23 cellular contexts compared by ENCODE assay signal in the genomic region with DNA sequence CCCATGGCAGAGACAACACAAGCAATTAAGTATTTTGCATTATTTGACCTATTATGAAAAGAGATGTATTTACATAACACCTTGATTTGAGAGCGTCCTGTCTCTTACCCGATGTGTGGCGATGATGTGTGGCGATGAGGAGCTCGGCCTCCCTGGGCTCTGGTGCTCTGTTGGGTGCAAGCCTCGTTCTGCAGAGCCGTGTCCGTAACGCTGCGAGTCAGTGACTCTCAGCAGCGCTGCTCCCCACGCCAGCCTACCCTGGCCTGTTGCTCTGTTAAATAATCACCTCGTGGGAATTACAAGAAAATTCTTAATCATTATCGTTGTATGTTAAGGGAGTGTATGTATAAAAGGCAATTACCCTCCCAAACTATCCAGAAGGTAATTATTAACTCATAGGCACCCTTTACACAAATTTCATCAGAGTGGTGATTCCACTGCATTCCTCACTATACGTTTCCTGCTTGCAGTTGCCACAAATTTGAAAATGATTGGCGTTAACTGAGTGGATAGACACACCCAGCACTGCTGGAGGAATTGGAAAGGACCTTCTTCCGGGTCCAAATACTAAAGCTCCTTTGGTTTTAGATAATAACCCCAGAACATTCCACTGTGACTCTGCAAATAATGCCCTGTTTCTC. TPM values are rescaled to one million over a fixed set of nuclear protein-coding genes. Genes with fewer than 3 reads are reported as not detected.
DNase-seq lines count a peak whose midpoint lies in the region; ATAC-seq and TF ChIP-seq lines count a peak whose summit lies in the region.
"Had no signal": no experiment of that assay in that cellular context is flagged by ENCODE, and none has a peak within 500 bp of the region (broad histone marks: within the 10 kb centered on the region; RNA-seq: fewer than 3 reads in every experiment).

No MANE protein-coding gene starts in this region.

- no peak overlapping the region for H3K4me3 ChIP-seq in lower lobe of right lung
- peak overlapping the region in 1 of 4 donors; percentile 10 for H3K4me3 ChIP-seq in upper lobe of left lung
- H3K4me3 ChIP-seq in tibial artery, result no peak overlapping the region
- H3K4me3 ChIP-seq: BLaER1 treated with 17β-estradiol and CSF1 and Interleukin-3, amounts not matched to agents 10 nM and 100 nM; gastrocnemius medialis; psoas muscle; thyroid gland had no signal

- 74 to 79% methylated on average over 17 of the region's 17 CpGs for WGBS in upper lobe of left lung, 2 donors

- ATAC-seq in lower lobe of right lung (peak; percentile 81 to 86), upper lobe of left lung (ENCODE audit: low FRiP score in 2 of 2) (peak; percentile 23 to 82), GM18858 (IDR thresholded peaks at IDR 0.05; ENCODE audit: unreplicated experiment) (no peak)
- ATAC-seq: gastrocnemius medialis; psoas muscle; stimulated activated naive CD8-positive, alpha-beta T cell treated with anti-CD3 and anti-CD28 coated beads, Interleukin-15, amount 100 ng/mL, for 72 hours had no signal

- peak; percentile 56 for DNase-seq in HT-29 (ENCODE audit: low spot score)
- DNase-seq in glomerular visceral epithelial cell (ENCODE audit: extremely low spot score), result peak; percentile 26
- DNase-seq in lower lobe of right lung, result no peak
- no peak for DNase-seq in upper lobe of left lung
- DNase-seq in tibial artery, result no peak
- no peak for DNase-seq in NCI-H2171 treated with DMSO at 0.1 percent for 48 hours (lab: John Stamatoyannopoulos, UW)
- DNase-seq: activated CD4-positive, alpha-beta memory T cell treated with anti-CD3 and anti-CD28 coated beads, Interleukin-2, amount 10 ng/mL, durations not matched to agents 7 days and 5 days; activated CD4-positive, alpha-beta T cell treated with anti-CD3 and anti-CD28 coated beads for 1 hour; aorta; caudate nucleus; COR-L47; gastrocnemius medialis; NCI-H1048; NCI-H187 treated with DMSO at 0.1 percent for 48 hours; NCI-H2227 treated with DMSO at 0.1 percent for 48 hours; NCI-H69; psoas muscle; Right ventricle myocardium superior; stimulated activated naive CD8-positive, alpha-beta T cell treated with anti-CD3 and anti-CD28 coated beads, Interleukin-15, amount 100 ng/mL, for 72 hours; thyroid gland had no signal

- H3K27me3 ChIP-seq in lower lobe of right lung (ENCODE audit: low read depth) (no peaks in the 10 kb centered on the region), upper lobe of left lung (no peaks in the 10 kb centered on the region), tibial artery (no peaks in the 10 kb centered on the region)
- H3K27me3 ChIP-seq: BLaER1 treated with 17β-estradiol and CSF1 and Interleukin-3, amounts not matched to agents 10 nM and 100 nM; gastrocnemius medialis; neutrophil; thyroid gland had no signal

- no peak overlapping the region for H3K27ac ChIP-seq in lower lobe of right lung
- peak overlapping the region in 1 of 4 donors; percentile 19 for H3K27ac ChIP-seq in upper lobe of left lung
- no peak overlapping the region for H3K27ac ChIP-seq in tibial artery
- H3K27ac ChIP-seq: BLaER1 treated with 17β-estradiol and CSF1 and Interleukin-3, amounts not matched to agents 10 nM and 100 nM; gastrocnemius medialis; neutrophil; psoas muscle; thyroid gland had no signal

- H3K36me3 ChIP-seq in lower lobe of right lung (peaks cover 64% of the 10 kb centered on the region), upper lobe of left lung (peaks cover 20 to 60% (median 43%) of the 10 kb centered on the region in 4 donors), tibial artery (peaks cover 48 to 66% (median 66%) of the 10 kb centered on the region in 3 donors)

- intact Hi-C loops in lower lobe of right lung (cut with DNase I) (no loop called here), tibial artery (cut with DNase I; ENCODE audit: low total_unique reads) (no loop called here)

- H3K9me3 ChIP-seq in lower lobe of right lung, result no peaks in the 10 kb centered on the region
- H3K9me3 ChIP-seq in upper lobe of left lung, result no peaks in the 10 kb centered on the region
- no peaks in the 10 kb centered on the region for H3K9me3 ChIP-seq in tibial artery
- H3K9me3 ChIP-seq: gastrocnemius medialis, neutrophil, psoas muscle, thyroid gland had no signal

- TF ChIP-seq CTCF in lower lobe of right lung (IDR thresholded peaks at IDR 0.05) (no peak), upper lobe of left lung (IDR thresholded peaks at IDR 0.05) (no peak), tibial artery (IDR thresholded peaks at IDR 0.05) (no peak)

- H3K4me1 ChIP-seq in lower lobe of right lung (no peaks in the 10 kb centered on the region), upper lobe of left lung (peaks cover 0 to 5% (median 2%) of the 10 kb centered on the region in 4 donors), tibial artery (no peaks in the 10 kb centered on the region)
- H3K4me1 ChIP-seq: BLaER1 treated with 17β-estradiol and CSF1 and Interleukin-3, amounts not matched to agents 10 nM and 100 nM; gastrocnemius medialis; psoas muscle; thyroid gland had no signal

- TF ChIP-seq EP300 in upper lobe of left lung (IDR thresholded peaks at IDR 0.05), result no peak

- no peak for TF ChIP-seq POLR2A in upper lobe of left lung (IDR thresholded peaks at IDR 0.05)

RNA-seq across cellular contexts. Expression of a gene that starts 52.0 kb away (rescaled TPM):
- not detected in 2 replicates for total RNA-seq in HT-29 (2014; rRNA removed; shearing (Covaris generic))
- total RNA-seq in lower lobe of right lung, result 21.4 TPM
- 10 to 100 TPM; 13.6 to 39.5 (median 20.3) TPM for total RNA-seq in upper lobe of left lung

Comparison
In these comparisons a context has a peak if more than half of its experiments do, and no peak if none do; other contexts are left out.
1. DNase-seq: peak in HT-29 (single experiment) and glomerular visceral epithelial cell (single experiment); none in lower lobe of right lung (single experiment), upper lobe of left lung (0 of 2), tibial artery (0 of 2) and NCI-H2171 treated with DMSO at 0.1 percent for 48 hours (single experiment).
2. RNA of a gene that starts 52.0 kb away (total RNA-seq): 13.6 to 39.5 TPM in upper lobe of left lung and 21.4 TPM in lower lobe of right lung (single experiment); not detected in HT-29; every median in the first group is over 10 times any median in the second.